Comparison of ENCODE assay signal across 16 cellular contexts in the genomic region with DNA sequence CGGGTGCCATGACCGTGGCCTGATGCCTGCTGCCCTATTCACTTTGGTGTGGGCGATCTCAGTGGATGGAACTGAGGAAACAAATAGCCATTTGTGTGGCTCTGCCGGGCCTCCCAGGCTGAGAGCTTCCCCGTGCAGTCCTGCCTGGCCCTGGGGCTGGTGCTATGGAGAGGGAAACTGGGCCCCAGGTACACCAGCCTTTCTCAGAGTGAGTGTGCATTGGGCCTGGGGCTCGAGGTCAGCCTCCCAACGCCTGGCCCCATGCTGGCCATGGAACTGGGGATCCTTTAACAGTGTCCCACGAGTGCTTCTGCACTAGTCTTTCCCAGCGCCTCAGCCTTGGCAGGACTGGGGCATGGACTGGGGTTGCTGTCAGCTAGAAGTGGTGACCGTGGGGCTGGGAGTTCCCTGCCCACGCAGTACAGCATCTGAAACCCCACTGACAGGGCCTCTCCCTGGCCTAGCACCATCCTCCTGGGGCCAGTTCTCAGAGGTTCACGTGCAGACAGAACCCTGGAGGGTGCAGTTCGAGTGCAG. TPM values are rescaled to one million over a fixed set of nuclear protein-coding genes. Genes with fewer than 3 reads are reported as not detected.
A peak's percentile ranks its signal among the peaks of the same experiment; 100 is the strongest.
DNase-seq lines count a peak whose midpoint lies in the region; ATAC-seq and TF ChIP-seq lines count a peak whose summit lies in the region.
"Had no signal": no experiment of that assay in that cellular context is flagged by ENCODE, and none has a peak within 500 bp of the region (broad histone marks: within the 10 kb centered on the region; RNA-seq: fewer than 3 reads in every experiment).

No MANE protein-coding gene starts in this region.

- H3K4me1 Mint-ChIP-seq in activated naive CD4-positive, alpha-beta T cell treated with anti-CD3 and anti-CD28 coated beads for 36 hours (ENCODE audit: low read depth), result peaks cover 82% of the 10 kb centered on the region

- H3K9ac ChIP-seq in adipocyte (ENCODE audit: low read length), result peak overlapping the region; percentile 1

- no peaks in the 10 kb centered on the region for H3K9me3 Mint-ChIP-seq in activated naive CD4-positive, alpha-beta T cell treated with anti-CD3 and anti-CD28 coated beads for 36 hours

- DNase-seq in activated naive CD4-positive, alpha-beta T cell treated with anti-CD3 and anti-CD28 coated beads for 36 hours, result no peak
- DNase-seq in activated naive CD4-positive, alpha-beta T cell treated with anti-CD3 and anti-CD28 coated beads, Interleukin-2, amount 50 U/mL, for 16 hours, result no peak
- no peak for DNase-seq in adipocyte (ENCODE audit: low read depth)
- no peak for DNase-seq in lung (ENCODE audit: low spot score)
- DNase-seq in suprapubic skin (ENCODE audit: low spot score in 2 of 2), result no peak
- DNase-seq: activated CD4-positive, alpha-beta T cell treated with anti-CD3 and anti-CD28 coated beads, Interleukin-2, amount 50 U/mL, for 1 hour; Kasumi-1; mesendoderm; NCI-H2029 treated with DMSO at 0.1 percent for 48 hours; NK-92 treated with Interleukin-12 subunit alpha and Interleukin-12 subunit beta, amount 100 ng/mL, for 24 hours; retina; transverse colon had no signal

- TF ChIP-seq EP300 in suprapubic skin (IDR thresholded peaks at IDR 0.05), result no peak

- no peak for ATAC-seq in lung (ENCODE audit: insufficient read depth, low FRiP score)
- no peak for ATAC-seq in GM21576 (IDR thresholded peaks at IDR 0.05; ENCODE audit: unreplicated experiment)
- ATAC-seq in GM19452 (IDR thresholded peaks at IDR 0.05; ENCODE audit: unreplicated experiment), result no peak
- ATAC-seq in HG03469 (IDR thresholded peaks at IDR 0.05; ENCODE audit: unreplicated experiment), result no peak

- H3K27me3 Mint-ChIP-seq in activated naive CD4-positive, alpha-beta T cell treated with anti-CD3 and anti-CD28 coated beads for 36 hours (ENCODE audit: low read depth), result no peaks in the 10 kb centered on the region

- CTCF ChIA-PET in activated naive CD4-positive, alpha-beta T cell treated with anti-CD3 and anti-CD28 coated beads for 36 hours (lab: Charles Lee), result interaction anchor here (1.0 kb wide), 1 partner anchor 15 kb away, joined by 3 read pairs; no protein-coding TSS in a partner anchor

- no peak for TF ChIP-seq POLR2A in suprapubic skin (IDR thresholded peaks at IDR 0.05)

- no peak overlapping the region for H3K4me3 Mint-ChIP-seq in activated naive CD4-positive, alpha-beta T cell treated with anti-CD3 and anti-CD28 coated beads for 36 hours

- peak overlapping the region; percentile 67 for H3K27ac Mint-ChIP-seq in activated naive CD4-positive, alpha-beta T cell treated with anti-CD3 and anti-CD28 coated beads for 36 hours

- H3K27ac ChIP-seq in lung (ENCODE audit: low read depth in 1 of 2, low read length in 1 of 2) (peak overlapping the region; percentile 26 to 50), suprapubic skin (peak overlapping the region; percentile 47)

- WGBS in lung, 2 donors, result 91 to 94% methylated on average over 13 of the region's 13 CpGs
- 86% methylated on average over 6 of the region's 13 CpGs for WGBS in suprapubic skin

- TF ChIP-seq CTCF in lung (IDR thresholded peaks at IDR 0.05; ENCODE audit: control extremely low read depth, extremely low read depth) (no peak), suprapubic skin (IDR thresholded peaks at IDR 0.05) (no peak)

- intact Hi-C loops in activated naive CD4-positive, alpha-beta T cell treated with anti-CD3 and anti-CD28 coated beads for 36 hours (cut with micrococcal nuclease), result no loop called here

- H3K36me3 ChIP-seq in adipocyte (ENCODE audit: control insufficient read depth, insufficient read depth, low read length, severe bottlenecking) (peaks cover 35% of the 10 kb centered on the region), lung (ENCODE audit: control insufficient read depth in 2 of 2, insufficient read depth in 2 of 2, low read length in 2 of 2) (peaks cover 14 to 23% of the 10 kb centered on the region in 2 donors), suprapubic skin (peaks cover 24% of the 10 kb centered on the region)

- H3K4me1 ChIP-seq in adipocyte (ENCODE audit: control insufficient read depth, insufficient read depth, low read length) (peaks cover 70% of the 10 kb centered on the region), lung (ENCODE audit: control insufficient read depth in 2 of 2, insufficient read depth in 2 of 2, low read length in 2 of 2) (peaks cover 5 to 25% of the 10 kb centered on the region in 2 donors), suprapubic skin (peaks cover 79% of the 10 kb centered on the region)

- H3K4me3 ChIP-seq in adipocyte (ENCODE audit: low read length) (no peak overlapping the region), lung (no peak overlapping the region), suprapubic skin (no peak overlapping the region)
- H3K4me3 ChIP-seq: ascending aorta, transverse colon had no signal

- H3K9me3 ChIP-seq in adipocyte (ENCODE audit: control insufficient read depth, low read length), result no peaks in the 10 kb centered on the region
- H3K9me3 ChIP-seq in lung (ENCODE audit: control insufficient read depth in 2 of 2, insufficient read depth in 1 of 2, low read length in 1 of 2), result no peaks in the 10 kb centered on the region
- H3K9me3 ChIP-seq in suprapubic skin, result no peaks in the 10 kb centered on the region
- H3K9me3 ChIP-seq: ascending aorta, transverse colon had no signal

- H3K36me3 Mint-ChIP-seq in activated naive CD4-positive, alpha-beta T cell treated with anti-CD3 and anti-CD28 coated beads for 36 hours (ENCODE audit: low read depth), result peaks cover 30% of the 10 kb centered on the region

- H3K27me3 ChIP-seq in adipocyte (replicated peaks; ENCODE audit: control insufficient read depth, insufficient read depth, low read length), result no peaks in the 10 kb centered on the region
- no peaks in the 10 kb centered on the region for H3K27me3 ChIP-seq in lung (ENCODE audit: control insufficient read depth, insufficient read depth)
- H3K27me3 ChIP-seq in suprapubic skin, result no peaks in the 10 kb centered on the region
- H3K27me3 ChIP-seq: ascending aorta, transverse colon had no signal

RNA-seq across cellular contexts. Expression of a gene that starts 10.5 kb away (rescaled TPM):
- total RNA-seq in activated naive CD4-positive, alpha-beta T cell treated with anti-CD3 and anti-CD28 coated beads for 36 hours, result 10 to 100 TPM; 20.7 to 21.0 TPM
- total RNA-seq in lung (10 to 100 TPM in 1 of 2 donors, 1 to 10 TPM in 1; 5.7 to 13.2 TPM), suprapubic skin (10 to 100 TPM in 2 of 4 donors, 1 to 10 TPM in 2; 4.5 to 18.8 (median 9.7) TPM)
- 10 to 100 TPM in 1 of 2 donors, 1 to 10 TPM in 1; 8.9 to 11.9 TPM for polyA plus RNA-seq in lung

RNA-seq across cellular contexts. Expression of a gene that starts 39.3 kb away (rescaled TPM):
- total RNA-seq in activated naive CD4-positive, alpha-beta T cell treated with anti-CD3 and anti-CD28 coated beads for 36 hours, result 10 to 100 TPM; 21.6 to 24.3 TPM
- total RNA-seq in lung (10 to 100 TPM; 19.3 to 26.0 TPM), suprapubic skin (10 to 100 TPM; 19.6 to 35.8 (median 27.3) TPM)
- 10 to 100 TPM; 11.4 to 16.1 TPM for polyA plus RNA-seq in lung
